In the genomic region with DNA sequence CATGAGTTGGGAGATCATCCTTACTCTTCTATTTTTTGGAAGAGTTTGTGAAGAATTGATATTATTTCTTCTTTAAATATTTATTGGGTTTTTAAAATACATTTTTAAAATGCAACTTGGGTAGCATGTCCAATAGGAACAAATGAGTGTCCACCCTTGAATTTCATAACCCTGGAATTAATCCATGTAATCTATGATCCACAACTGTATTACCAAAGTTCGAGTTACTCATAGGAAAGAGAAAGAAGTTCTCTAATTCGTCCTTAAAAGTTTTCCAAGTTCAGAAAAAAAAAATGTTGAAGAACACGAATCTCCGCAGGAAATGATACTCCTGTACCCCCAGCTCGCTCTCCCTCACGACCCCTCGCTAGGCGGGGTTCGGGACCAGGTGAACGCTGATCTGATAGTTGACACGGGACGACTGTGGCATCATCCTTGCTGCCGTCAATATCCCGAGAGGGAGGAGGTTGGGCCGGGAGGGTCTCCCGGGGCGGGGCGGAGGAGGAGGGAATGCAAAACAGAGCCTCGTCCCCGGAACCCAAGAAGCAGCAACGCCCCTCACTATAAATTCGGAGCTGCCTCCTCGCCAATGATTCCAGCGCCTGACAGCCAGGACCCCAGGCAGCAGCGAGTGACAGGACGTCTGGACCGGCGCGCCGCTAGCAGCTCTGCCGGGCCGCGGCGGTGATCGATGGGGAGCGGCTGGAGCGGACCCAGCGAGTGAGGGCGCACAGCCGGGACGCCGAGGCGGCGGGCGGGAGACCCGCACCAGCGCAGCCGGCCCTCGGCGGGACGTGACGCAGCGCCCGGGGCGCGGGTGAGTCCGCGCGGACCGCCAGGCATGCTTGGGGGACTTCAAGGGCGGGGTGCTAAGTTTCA, we compare ENCODE assay signal across 10 cellular contexts. TPM values are rescaled to one million over a fixed set of nuclear protein-coding genes. Genes with fewer than 3 reads are reported as not detected.
A peak's percentile ranks its signal among the peaks of the same experiment; 100 is the strongest.
DNase-seq lines count a peak whose midpoint lies in the region; FAIRE-seq and TF ChIP-seq lines count a peak whose summit lies in the region.
"Had no signal": no experiment of that assay in that cellular context is flagged by ENCODE, and none has a peak within 500 bp of the region (broad histone marks: within the 10 kb centered on the region; RNA-seq: fewer than 3 reads in every experiment).

A gene (plus strand): TSS at position 593 of the 879 bp plus-strand sequence. CDS start 43,133 bp downstream, outside the sequence.

- peaks cover 2% of the 10 kb centered on the region for H3K9me3 Mint-ChIP-seq in activated naive CD4-positive, alpha-beta T cell treated with anti-CD3 and anti-CD28 coated beads, Interleukin-2, amount 10 ng/mL, durations not matched to agents 7 days and 5 days
- peaks cover 0 to 12% (median 2%) of the 10 kb centered on the region in 7 donors for H3K9me3 Mint-ChIP-seq in CD14-positive monocyte

- peak within 1 kb of the TSS; percentile 82 for H3K4me2 ChIP-seq in osteoblast (ENCODE audit: insufficient read depth, low read length)

- no peaks in the 10 kb centered on the region for H3K36me3 Mint-ChIP-seq in activated naive CD4-positive, alpha-beta T cell treated with anti-CD3 and anti-CD28 coated beads, Interleukin-2, amount 10 ng/mL, durations not matched to agents 7 days and 5 days
- H3K36me3 Mint-ChIP-seq in CD14-positive monocyte, result no peaks in the 10 kb centered on the region
- H3K36me3 Mint-ChIP-seq: IgD-negative memory B cell had no signal

- DNase-seq in BJ (ENCODE audit: low read depth) (no peak), RPMI7951 (ENCODE audit: low read depth) (peak; percentile 3), glomerular visceral epithelial cell (ENCODE audit: extremely low spot score) (peak; percentile 25), osteoblast (ENCODE audit: insufficient read length, low spot score, missing footprints) (peak; percentile 91), urothelium cell line (ENCODE audit: low spot score) (no peak), CD14-positive monocyte (ENCODE audit: low spot score) (no peak), pons (ENCODE audit: low spot score) (no peak)
- DNase-seq in activated naive CD4-positive, alpha-beta T cell treated with anti-CD3 and anti-CD28 coated beads, Interleukin-2, amount 10 ng/mL, durations not matched to agents 7 days and 5 days, result no peak

- peak within 1 kb of the TSS; percentile 28 for H3K4me3 ChIP-seq in BJ (ENCODE audit: low read depth, low read length)
- H3K4me3 ChIP-seq in osteoblast (ENCODE audit: insufficient read depth, low read length), result peak within 1 kb of the TSS; percentile 86

- peak within 1 kb of the TSS; percentile 79 for H3K27ac ChIP-seq in osteoblast (ENCODE audit: low read depth, low read length)

- no peaks in the 10 kb centered on the region for H3K9me3 ChIP-seq in osteoblast (ENCODE audit: low read depth, low read length)

- peaks cover 15% of the 10 kb centered on the region for H3K27me3 Mint-ChIP-seq in activated naive CD4-positive, alpha-beta T cell treated with anti-CD3 and anti-CD28 coated beads, Interleukin-2, amount 10 ng/mL, durations not matched to agents 7 days and 5 days
- peaks cover 49 to 60% (median 50%) of the 10 kb centered on the region in 3 donors for H3K27me3 Mint-ChIP-seq in CD14-positive monocyte (ENCODE audit: low read depth in 3 of 3)

- CTCF ChIA-PET in BJ (lab: Yijun Ruan, JAX), result no interaction called here
- CTCF ChIA-PET in activated naive CD4-positive, alpha-beta T cell treated with anti-CD3 and anti-CD28 coated beads, Interleukin-2, amount 10 ng/mL, durations not matched to agents 7 days and 5 days (lab: Charles Lee), result no interaction called here

- H3K27me3 ChIP-seq in BJ (ENCODE audit: control insufficient read depth, insufficient read depth, low read length), result peaks cover 2% of the 10 kb centered on the region
- H3K27me3 ChIP-seq in osteoblast (ENCODE audit: insufficient read depth, low read length), result no peaks in the 10 kb centered on the region

- intact Hi-C loops in CD14-positive monocyte (cut with micrococcal nuclease), result no loop called here

- POLR2A ChIA-PET in BJ (lab: Charles Lee), result no interaction called here

- H3K36me3 ChIP-seq in BJ (ENCODE audit: control insufficient read depth, insufficient read depth, low read length) (no peaks in the 10 kb centered on the region), osteoblast (ENCODE audit: insufficient read depth, low read length) (no peaks in the 10 kb centered on the region)

- no peak within 1 kb of the TSS for H3K4me3 Mint-ChIP-seq in activated naive CD4-positive, alpha-beta T cell treated with anti-CD3 and anti-CD28 coated beads, Interleukin-2, amount 10 ng/mL, durations not matched to agents 7 days and 5 days
- H3K4me3 Mint-ChIP-seq in CD14-positive monocyte, result peak within 1 kb of the TSS in 1 of 2 donors; percentile 85

- no peak within 1 kb of the TSS for H3K27ac Mint-ChIP-seq in activated naive CD4-positive, alpha-beta T cell treated with anti-CD3 and anti-CD28 coated beads, Interleukin-2, amount 10 ng/mL, durations not matched to agents 7 days and 5 days
- H3K27ac Mint-ChIP-seq in CD14-positive monocyte, result no peak within 1 kb of the TSS
- H3K27ac Mint-ChIP-seq: IgD-negative memory B cell had no signal

- no peak for FAIRE-seq in urothelium cell line (lab: Jason Lieb, UNC)
- FAIRE-seq: G401.6 had no signal

- H3K4me1 ChIP-seq in osteoblast (ENCODE audit: insufficient read depth, low read length), result peaks cover 6% of the 10 kb centered on the region

- TF ChIP-seq CTCF in BJ (IDR thresholded peaks at IDR 0.05; ENCODE audit: insufficient read depth, low read depth, low read length) (no peak), osteoblast (IDR thresholded peaks at IDR 0.05; ENCODE audit: extremely low read depth, low read depth, low read length) (no peak), CD14-positive monocyte (IDR thresholded peaks at IDR 0.05) (no peak)

- H3K79me2 ChIP-seq in osteoblast (ENCODE audit: insufficient read depth, low read length), result no peaks in the 10 kb centered on the region

- no peaks in the 10 kb centered on the region for H4K20me1 ChIP-seq in osteoblast (ENCODE audit: insufficient read depth, low read length)

- H3K4me1 Mint-ChIP-seq in activated naive CD4-positive, alpha-beta T cell treated with anti-CD3 and anti-CD28 coated beads, Interleukin-2, amount 10 ng/mL, durations not matched to agents 7 days and 5 days, result no peaks in the 10 kb centered on the region
- peaks cover 8% of the 10 kb centered on the region for H3K4me1 Mint-ChIP-seq in CD14-positive monocyte
- H3K4me1 Mint-ChIP-seq: IgD-negative memory B cell had no signal

- H2AFZ ChIP-seq in osteoblast (ENCODE audit: low read length), result peak within 1 kb of the TSS; percentile 96

RNA-seq across cellular contexts. Expression of the gene that starts here (rescaled TPM):
- polyA plus RNA-seq in BJ (2011; rRNA removed) (0.98 and 1.1 TPM in 2 replicates), CD14-positive monocyte (not detected)
- 0.19 and 0.31 TPM in 2 replicates for polyA minus RNA-seq in BJ (2011; rRNA and poly(A)+ RNA removed)
- 0.10 TPM in 1 of 2 replicates, not detected in the other for total RNA-seq in RPMI7951 (2014; rRNA removed; shearing (Covaris generic))
- 10.5 and 13.3 TPM in 2 replicates for total RNA-seq in osteoblast
- polyA plus RNA-seq: IgD-negative memory B cell had no signal

Comparison
In these comparisons a context has a peak if more than half of its experiments do, and no peak if none do; other contexts are left out.
1. RNA of the gene that starts here (total RNA-seq): 10.5 to 13.3 TPM in osteoblast; 0.10 TPM in RPMI7951; every median in the first group is over 10 times any median in the second.
2. Peak in DNase-seq in RPMI7951; RNA of the gene not detected or under 1 TPM.
3. DNase-seq: peak in glomerular visceral epithelial cell (single experiment) and osteoblast (single experiment); none in BJ (single experiment), activated naive CD4-positive, alpha-beta T cell treated with anti-CD3 and anti-CD28 coated beads, Interleukin-2, amount 10 ng/mL, durations not matched to agents 7 days and 5 days (single experiment), urothelium cell line (single experiment), CD14-positive monocyte (single experiment) and pons (single experiment).